Comparison of ENCODE assay signal across 24 cellular contexts in genomic region chr7:10756981-10757380, GRCh38.
DNase-seq lines count a peak whose midpoint lies in the region; ATAC-seq, FAIRE-seq and TF ChIP-seq lines count a peak whose summit lies in the region.
"Had no signal": no experiment of that assay in that cellular context is flagged by ENCODE, and none has a peak within 500 bp of the region (broad histone marks: within the 10 kb centered on the region; RNA-seq: fewer than 3 reads in every experiment).

No MANE protein-coding gene starts in this region.

- H3K4me1 Mint-ChIP-seq in activated CD4-positive, alpha-beta T cell treated with anti-CD3 and anti-CD28 coated beads for 36 hours: no peaks in the 10 kb centered on the region
- H3K4me1 Mint-ChIP-seq: B cell, GM23338 had no signal

- no peak overlapping the region for H3K27ac Mint-ChIP-seq in activated CD4-positive, alpha-beta T cell treated with anti-CD3 and anti-CD28 coated beads for 36 hours
- H3K27ac Mint-ChIP-seq: B cell; CD8-positive, alpha-beta T cell; GM23338 had no signal

- H3F3A ChIP-seq in smooth muscle cell (ENCODE audit: low read depth): no peaks in the 10 kb centered on the region

- POLR2A ChIA-PET in activated CD4-positive, alpha-beta T cell treated with anti-CD3 and anti-CD28 coated beads for 36 hours (lab: Charles Lee): no interaction called here

- peaks cover 6% of the 10 kb centered on the region for H3K4me1 ChIP-seq in smooth muscle cell (ENCODE audit: low read depth)
- H3K4me1 ChIP-seq: A549; BLaER1 treated with 17β-estradiol and CSF1 and Interleukin-3, amounts not matched to agents 10 nM and 100 nM had no signal

- H3K27ac ChIP-seq in smooth muscle cell (ENCODE audit: low read depth): no peak overlapping the region
- H3K27ac ChIP-seq: 22Rv1; A549; BLaER1 treated with 17β-estradiol and CSF1 and Interleukin-3, amounts not matched to agents 10 nM and 100 nM had no signal

- peak; percentile 70 for FAIRE-seq in frontal cortex (lab: Jason Lieb, UNC)
- FAIRE-seq: A549, G401.6, GM12892, GM18507, HTR-8/SVneo had no signal

- no peaks in the 10 kb centered on the region for H3K9me3 ChIP-seq in smooth muscle cell (replicated peaks; ENCODE audit: low read depth)

- no peak overlapping the region for H3K4me2 ChIP-seq in smooth muscle cell
- H3K4me2 ChIP-seq: A549; BLaER1 treated with 17β-estradiol and CSF1 and Interleukin-3, amounts not matched to agents 10 nM and 100 nM; GM23338 had no signal

- no peak overlapping the region for H3K4me3 ChIP-seq in smooth muscle cell
- H3K4me3 ChIP-seq: A549; BLaER1 treated with 17β-estradiol and CSF1 and Interleukin-3, amounts not matched to agents 10 nM and 100 nM; GM23338 had no signal

- no peaks in the 10 kb centered on the region for H4K20me1 ChIP-seq in smooth muscle cell (ENCODE audit: low read depth)
- H4K20me1 ChIP-seq: BLaER1 treated with 17β-estradiol and CSF1 and Interleukin-3, amounts not matched to agents 10 nM and 100 nM had no signal

- no peak overlapping the region for H3K9ac ChIP-seq in smooth muscle cell (ENCODE audit: low read depth)
- H3K9ac ChIP-seq: BLaER1 treated with 17β-estradiol and CSF1 and Interleukin-3, amounts not matched to agents 10 nM and 100 nM had no signal

- H3K36me3 Mint-ChIP-seq in activated CD4-positive, alpha-beta T cell treated with anti-CD3 and anti-CD28 coated beads for 36 hours (ENCODE audit: low read depth): no peaks in the 10 kb centered on the region
- H3K36me3 Mint-ChIP-seq: CD8-positive, alpha-beta T cell had no signal

- H3K27me3 ChIP-seq in smooth muscle cell (ENCODE audit: low read depth): no peaks in the 10 kb centered on the region
- H3K27me3 ChIP-seq: BLaER1 treated with 17β-estradiol and CSF1 and Interleukin-3, amounts not matched to agents 10 nM and 100 nM had no signal

- no peaks in the 10 kb centered on the region for H3K27me3 Mint-ChIP-seq in activated CD4-positive, alpha-beta T cell treated with anti-CD3 and anti-CD28 coated beads for 36 hours
- H3K27me3 Mint-ChIP-seq: B cell had no signal

- H3K36me3 ChIP-seq in smooth muscle cell (ENCODE audit: low read depth): no peaks in the 10 kb centered on the region
- H3K36me3 ChIP-seq: BLaER1 treated with 17β-estradiol and CSF1 and Interleukin-3, amounts not matched to agents 10 nM and 100 nM had no signal

- H2AFZ ChIP-seq in smooth muscle cell (ENCODE audit: low read depth): peak overlapping the region; percentile 36
- H2AFZ ChIP-seq: GM23338 had no signal

- H3K9me3 Mint-ChIP-seq in activated CD4-positive, alpha-beta T cell treated with anti-CD3 and anti-CD28 coated beads for 36 hours (ENCODE audit: low read depth): peaks cover 13% of the 10 kb centered on the region

- WGBS in smooth muscle cell (ENCODE audit: low lambda C conversion rate): 87% methylated on average over 2 of the region's 2 CpGs

- CTCF ChIA-PET in activated CD4-positive, alpha-beta T cell treated with anti-CD3 and anti-CD28 coated beads for 36 hours (lab: Charles Lee): interaction anchor here (1.0 kb wide), 1 partner anchor 20 kb away, joined by 4 read pairs; no protein-coding TSS in a partner anchor

- DNase-seq in Ammon's horn (ENCODE audit: low spot score) (peak; percentile 24), frontal cortex (ENCODE audit: low spot score in 2 of 2) (no peak), midbrain (lab: John Stamatoyannopoulos, UW) (peak; percentile 60), smooth muscle cell (lab: John Stamatoyannopoulos, UW; ENCODE audit: unreplicated experiment) (no peak), NCI-H2196 treated with DMSO at 0.1 percent for 48 hours (lab: John Stamatoyannopoulos, UW; ENCODE audit: unreplicated experiment) (no peak)
- DNase-seq in activated CD4-positive, alpha-beta T cell treated with anti-CD3 and anti-CD28 coated beads for 36 hours: no peak
- DNase-seq: CD8-positive, alpha-beta T cell; COR-L47; DMS 273 treated with DMSO at 0.1 percent for 48 hours; DMS53; DND-41; EL; HCEC 1CT; IMR-90 had no signal

- intact Hi-C loops in activated CD4-positive, alpha-beta T cell treated with anti-CD3 and anti-CD28 coated beads for 36 hours (cut with DNase I, micrococcal nuclease): no loop called here

- ATAC-seq in activated CD4-positive, alpha-beta T cell treated with anti-CD3 and anti-CD28 coated beads for 36 hours: no peak
- no peak for ATAC-seq in esophagus mucosa
- ATAC-seq: A549; CD8-positive, alpha-beta T cell; GM23338 had no signal

- no peaks in the 10 kb centered on the region for H3K79me2 ChIP-seq in smooth muscle cell (ENCODE audit: low read depth)

- TF ChIP-seq CTCF in smooth muscle cell (IDR thresholded peaks at IDR 0.05; ENCODE audit: borderline replicate concordance, insufficient read depth, poor library complexity, severe bottlenecking): no peak

- H3K4me3 Mint-ChIP-seq in activated CD4-positive, alpha-beta T cell treated with anti-CD3 and anti-CD28 coated beads for 36 hours: no peak overlapping the region
- H3K4me3 Mint-ChIP-seq: B cell; CD8-positive, alpha-beta T cell; GM23338 had no signal

Comparison
In these comparisons a context has a peak if more than half of its experiments do, and no peak if none do; other contexts are left out.
1. DNase-seq: peak in Ammon's horn (single experiment) and midbrain (single experiment); none in frontal cortex (0 of 2), smooth muscle cell (single experiment), activated CD4-positive, alpha-beta T cell treated with anti-CD3 and anti-CD28 coated beads for 36 hours (single experiment) and NCI-H2196 treated with DMSO at 0.1 percent for 48 hours (single experiment).